In genomic region chr7:12635830-12636229, GRCh38 we compare ENCODE assay signal across 8 cellular contexts. TPM values are rescaled to one million over a fixed set of nuclear protein-coding genes. Genes with fewer than 3 reads are reported as not detected.
DNase-seq lines count a peak whose midpoint lies in the region; ATAC-seq and TF ChIP-seq lines count a peak whose summit lies in the region.

No MANE protein-coding gene starts in this region.

- ATAC-seq in CD4-positive, alpha-beta T cell (ENCODE audit: poor library complexity): peak; percentile 68
- ATAC-seq in GM19372 (IDR thresholded peaks at IDR 0.05; ENCODE audit: low read depth, unreplicated experiment) (peak; percentile 59), HG03378 (IDR thresholded peaks at IDR 0.05; ENCODE audit: unreplicated experiment) (peak; percentile 85), left colon (no peak)

- no peaks in the 10 kb centered on the region for H3K27me3 ChIP-seq in CD4-positive, alpha-beta T cell (ENCODE audit: control insufficient read depth, insufficient read depth, low read length)
- H3K27me3 ChIP-seq in breast epithelium (no peaks in the 10 kb centered on the region), thyroid gland (no peaks in the 10 kb centered on the region)

- H3K4me3 ChIP-seq in breast epithelium (peak overlapping the region in 2 of 3 donors; percentile 31 to 61), thyroid gland (replicated peaks in 1 of 3) (no peak overlapping the region)

- peak overlapping the region; percentile 60 for H3K4me3 Mint-ChIP-seq in CD4-positive, alpha-beta T cell

- H3K27me3 Mint-ChIP-seq in CD4-positive, alpha-beta T cell: no peaks in the 10 kb centered on the region

- no peaks in the 10 kb centered on the region for H3K9me3 ChIP-seq in CD4-positive, alpha-beta T cell (ENCODE audit: control insufficient read depth, low read length)
- no peaks in the 10 kb centered on the region for H3K9me3 ChIP-seq in breast epithelium
- H3K9me3 ChIP-seq in thyroid gland: no peaks in the 10 kb centered on the region

- TF ChIP-seq POLR2A in breast epithelium (IDR thresholded peaks at IDR 0.05) (no peak), thyroid gland (IDR thresholded peaks at IDR 0.05) (no peak)

- WGBS in thyroid gland, 2 donors: 71 to 77% methylated on average over 6 of the region's 6 CpGs

- H3K36me3 ChIP-seq in breast epithelium: no peaks in the 10 kb centered on the region
- no peaks in the 10 kb centered on the region for H3K36me3 ChIP-seq in thyroid gland

- no peak for DNase-seq in CD4-positive, alpha-beta T cell
- DNase-seq in breast epithelium (ENCODE audit: low spot score in 2 of 2) (no peak), left colon (no peak), thyroid gland (no peak), hypothalamus (lab: John Stamatoyannopoulos, UW) (no peak), DMS79 (lab: John Stamatoyannopoulos, UW) (no peak)

- intact Hi-C loops in CD4-positive, alpha-beta T cell (cut with DNase I, micrococcal nuclease): loop anchor here (5.0 kb wide), 2 partner anchors 46 to 1821 kb away; no protein-coding TSS in a partner anchor
- intact Hi-C loops in breast epithelium (cut with DNase I; ENCODE audit: low total_unique reads): no loop called here
- intact Hi-C loops in left colon (cut with DNase I, micrococcal nuclease): loop anchor here in 1 of 2 donors (10.0 kb wide), 1 partner anchor 629 kb away; no protein-coding TSS in a partner anchor
- intact Hi-C loops in thyroid gland (cut with DNase I): loop anchor here (5.0 kb wide), 1 partner anchor 626 kb away; no protein-coding TSS in a partner anchor

- no peak overlapping the region for H3K27ac ChIP-seq in CD4-positive, alpha-beta T cell (ENCODE audit: low read depth, low read length)
- H3K27ac ChIP-seq in breast epithelium: no peak overlapping the region
- no peak overlapping the region for H3K27ac ChIP-seq in thyroid gland

- POLR2A ChIA-PET in CD4-positive, alpha-beta T cell (lab: Charles Lee): interaction anchor here (1.4 kb wide), 1 partner anchor 51 kb away, joined by 14 read pairs; the partner anchor contains the start of gene ARL4A

- peak overlapping the region; percentile 59 for H3K27ac Mint-ChIP-seq in CD4-positive, alpha-beta T cell

- peaks cover 35% of the 10 kb centered on the region for H3K4me1 Mint-ChIP-seq in CD4-positive, alpha-beta T cell (ENCODE audit: low read depth)

- peaks cover 0 to 3% of the 10 kb centered on the region in 2 donors for H3K4me1 ChIP-seq in breast epithelium
- H3K4me1 ChIP-seq in thyroid gland: no peaks in the 10 kb centered on the region

- CTCF ChIA-PET in CD4-positive, alpha-beta T cell (lab: Charles Lee): interaction anchor here (0.6 to 1.2 kb wide), 4 partner anchors 12 to 68 kb away, joined by 3 to 6 read pairs (median 4); no protein-coding TSS in a partner anchor

- TF ChIP-seq CTCF in CD4-positive, alpha-beta T cell (IDR thresholded peaks at IDR 0.05): no peak
- TF ChIP-seq CTCF in breast epithelium (IDR thresholded peaks at IDR 0.05): no peak
- no peak for TF ChIP-seq CTCF in thyroid gland (IDR thresholded peaks at IDR 0.05)

- H3K9me3 Mint-ChIP-seq in CD4-positive, alpha-beta T cell: no peaks in the 10 kb centered on the region

- no peaks in the 10 kb centered on the region for H3K36me3 Mint-ChIP-seq in CD4-positive, alpha-beta T cell (ENCODE audit: low read depth)

RNA-seq across cellular contexts. Expression of gene ARL4A, which starts 51.6 kb away (rescaled TPM):
- total RNA-seq in CD4-positive, alpha-beta T cell: 10 to 100 TPM; 72.5 to 75.9 TPM
- total RNA-seq in breast epithelium: 100 to 1,000 TPM in 1 of 3 donors, 10 to 100 TPM in 2; 28.5 to 165 (median 51.1) TPM
- 100 to 1,000 TPM in 1 of 2 donors, 10 to 100 TPM in 1; 77.3 to 101 TPM for total RNA-seq in left colon
- total RNA-seq in thyroid gland: 10 to 100 TPM; 30.6 to 87.6 (median 43.4) TPM

Comparison
In these comparisons a context has a peak if more than half of its experiments do, and no peak if none do; other contexts are left out.
1. H3K4me3 ChIP-seq: peak in breast epithelium (2 of 3); none in thyroid gland (0 of 3).